ENCODE assay signal across 1 cellular context in the genomic region with DNA sequence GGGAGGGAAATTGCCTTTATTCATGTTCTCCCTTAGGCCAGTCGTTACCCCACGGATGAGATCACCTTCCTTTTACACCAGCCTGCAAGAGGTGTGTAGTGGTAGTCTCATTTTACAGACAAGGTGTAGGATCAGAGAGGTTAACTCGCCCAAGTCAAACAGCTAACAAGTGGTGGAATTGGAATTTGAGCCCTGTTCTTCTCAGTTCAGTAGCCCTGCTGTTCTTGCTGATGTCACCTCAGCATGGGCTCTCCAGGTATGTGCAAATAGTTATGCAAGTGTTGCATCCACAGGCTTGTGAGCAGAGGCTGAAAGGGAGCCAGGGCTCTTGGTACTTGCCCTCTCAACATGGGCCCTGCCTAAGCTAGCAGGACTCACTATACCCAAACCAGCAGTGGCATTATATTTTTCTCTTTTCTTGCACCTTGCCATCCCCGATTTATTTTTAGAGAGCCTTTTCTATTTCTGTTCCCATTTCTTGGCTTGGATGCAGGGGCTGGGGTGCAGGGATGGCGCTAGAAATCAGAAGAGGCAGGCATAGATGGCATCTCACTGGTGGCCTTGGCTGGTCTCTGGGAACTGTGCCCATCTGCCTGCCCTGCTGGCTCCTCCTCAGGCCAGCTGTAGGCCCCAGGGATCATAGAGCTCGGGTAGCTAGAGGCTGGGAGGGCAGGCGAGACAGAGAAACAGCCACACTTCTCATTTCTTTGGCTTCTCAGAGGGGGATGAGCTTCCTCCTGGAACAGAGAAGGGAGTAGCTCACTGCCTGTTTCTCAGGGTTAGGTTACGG.
A peak's percentile ranks its signal among the peaks of the same experiment; 100 is the strongest.
TF ChIP-seq lines count a peak whose summit lies in the region.

No MANE protein-coding gene starts in this region.

TF ChIP-seq in HepG2, 621 proteins besides CTCF, POLR2A, EP300 and RAD21 (continued from another document and continues in another):
- TF ChIP-seq ZNF362 (CRISPR knock-in tag; IDR thresholded peaks at IDR 0.05; ENCODE audit: borderline replicate concordance) (no peak; the same call in 1 of the 2 replicates), DRAP1 (CRISPR knock-in tag; IDR thresholded peaks at IDR 0.05) (peak; percentile 46; the same call in 1 of the 2 replicates), KLF11 (CRISPR knock-in tag; IDR thresholded peaks at IDR 0.05) (peak; percentile 78; the same call in 1 of the 2 replicates), CEBPB (IDR thresholded peaks at IDR 0.05; ENCODE audit: borderline replicate concordance, low read depth, low read length) (peak; percentile 99), MTA1 (CRISPR knock-in tag; IDR thresholded peaks at IDR 0.05; ENCODE audit: borderline replicate concordance) (peak; percentile 87; the same call in 1 of the 2 replicates), ZNF329 (CRISPR knock-in tag; IDR thresholded peaks at IDR 0.05; ENCODE audit: low read depth) (no peak), ESRRA (CRISPR knock-in tag; IDR thresholded peaks at IDR 0.05; ENCODE audit: low read depth) (peak; percentile 67; the same call in 1 of the 2 replicates), SP140L (CRISPR knock-in tag; IDR thresholded peaks at IDR 0.05; ENCODE audit: borderline replicate concordance) (no peak), IKZF1 (IDR thresholded peaks at IDR 0.05) (no peak), SALL2 (CRISPR knock-in tag; IDR thresholded peaks at IDR 0.05) (peak; percentile 77; the same call in 1 of the 2 replicates), BHLHE40 (IDR thresholded peaks at IDR 0.05; ENCODE audit: low read length) (no peak), ZNF331 (CRISPR knock-in tag; IDR thresholded peaks at IDR 0.05) (peak; percentile 94), ZNF672 (CRISPR knock-in tag; IDR thresholded peaks at IDR 0.05) (no peak), ZNF101 (CRISPR knock-in tag; IDR thresholded peaks at IDR 0.05; ENCODE audit: borderline replicate concordance, low read depth) (no peak), PHB2 (IDR thresholded peaks at IDR 0.05; ENCODE audit: partially characterized antibody) (no peak), HNRNPUL1 (IDR thresholded peaks at IDR 0.05; ENCODE audit: low read depth, low read length) (no peak), POGK (CRISPR knock-in tag; conservative IDR thresholded peaks at IDR 0.05) (no peak), E2F1 (CRISPR knock-in tag; IDR thresholded peaks at IDR 0.05) (no peak), SIN3A (IDR thresholded peaks at IDR 0.05; ENCODE audit: borderline replicate concordance, low read depth, low read length) (no peak), KLF12 (CRISPR knock-in tag; IDR thresholded peaks at IDR 0.05; ENCODE audit: borderline replicate concordance) (no peak), ZNF282 (IDR thresholded peaks at IDR 0.05; ENCODE audit: partially characterized antibody) (no peak), ZNF430 (CRISPR knock-in tag; IDR thresholded peaks at IDR 0.05) (peak; percentile 62; the same call in 1 of the 2 replicates), SMAD1 (CRISPR knock-in tag; IDR thresholded peaks at IDR 0.05; ENCODE audit: borderline replicate concordance, low read depth) (no peak), AHR (CRISPR knock-in tag; IDR thresholded peaks at IDR 0.05) (no peak), HOXA5 (CRISPR knock-in tag; IDR thresholded peaks at IDR 0.05) (peak; percentile 76; the same call in 1 of the 2 replicates), ZNF251 (CRISPR knock-in tag; IDR thresholded peaks at IDR 0.05) (no peak), ZFP90 (CRISPR knock-in tag; IDR thresholded peaks at IDR 0.05; ENCODE audit: borderline replicate concordance) (no peak), ZNF343 (CRISPR knock-in tag; IDR thresholded peaks at IDR 0.05) (0 out of 2 replicates have a peak, but pooled peaks have one; percentile 60), ZNF841 (CRISPR knock-in tag; IDR thresholded peaks at IDR 0.05; ENCODE audit: borderline replicate concordance) (no peak), PAX8 (CRISPR knock-in tag; IDR thresholded peaks at IDR 0.05; ENCODE audit: borderline replicate concordance) (0 out of 2 replicates have a peak, but pooled peaks have one; percentile 62), CREB1 (IDR thresholded peaks at IDR 0.05) (peak; percentile 48; the same call in 1 of the 2 replicates), CREB1 (CRISPR knock-in tag; IDR thresholded peaks at IDR 0.05) (peak; percentile 59), ZNF552 (CRISPR knock-in tag; IDR thresholded peaks at IDR 0.05; ENCODE audit: borderline replicate concordance) (no peak), ZNF451 (CRISPR knock-in tag; IDR thresholded peaks at IDR 0.05) (no peak), ZNF253 (CRISPR knock-in tag; IDR thresholded peaks at IDR 0.05; ENCODE audit: borderline replicate concordance) (peak; percentile 54; the same call in 1 of the 2 replicates), TFDP2 (CRISPR knock-in tag; IDR thresholded peaks at IDR 0.05) (0 out of 2 replicates have a peak, but pooled peaks have one; percentile 25), HHEX (CRISPR knock-in tag; IDR thresholded peaks at IDR 0.05) (no peak), ZNF709 (CRISPR knock-in tag; IDR thresholded peaks at IDR 0.05) (0 out of 2 replicates have a peak, but pooled peaks have one; percentile 47)
- TF ChIP-seq, protein P1, sequence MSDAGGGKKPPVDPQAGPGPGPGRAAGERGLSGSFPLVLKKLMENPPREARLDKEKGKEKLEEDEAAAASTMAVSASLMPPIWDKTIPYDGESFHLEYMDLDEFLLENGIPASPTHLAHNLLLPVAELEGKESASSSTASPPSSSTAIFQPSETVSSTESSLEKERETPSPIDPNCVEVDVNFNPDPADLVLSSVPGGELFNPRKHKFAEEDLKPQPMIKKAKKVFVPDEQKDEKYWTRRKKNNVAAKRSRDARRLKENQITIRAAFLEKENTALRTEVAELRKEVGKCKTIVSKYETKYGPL (CRISPR knock-in tag; IDR thresholded peaks at IDR 0.05) = peak; percentile 99
- TF ChIP-seq, protein P2, sequence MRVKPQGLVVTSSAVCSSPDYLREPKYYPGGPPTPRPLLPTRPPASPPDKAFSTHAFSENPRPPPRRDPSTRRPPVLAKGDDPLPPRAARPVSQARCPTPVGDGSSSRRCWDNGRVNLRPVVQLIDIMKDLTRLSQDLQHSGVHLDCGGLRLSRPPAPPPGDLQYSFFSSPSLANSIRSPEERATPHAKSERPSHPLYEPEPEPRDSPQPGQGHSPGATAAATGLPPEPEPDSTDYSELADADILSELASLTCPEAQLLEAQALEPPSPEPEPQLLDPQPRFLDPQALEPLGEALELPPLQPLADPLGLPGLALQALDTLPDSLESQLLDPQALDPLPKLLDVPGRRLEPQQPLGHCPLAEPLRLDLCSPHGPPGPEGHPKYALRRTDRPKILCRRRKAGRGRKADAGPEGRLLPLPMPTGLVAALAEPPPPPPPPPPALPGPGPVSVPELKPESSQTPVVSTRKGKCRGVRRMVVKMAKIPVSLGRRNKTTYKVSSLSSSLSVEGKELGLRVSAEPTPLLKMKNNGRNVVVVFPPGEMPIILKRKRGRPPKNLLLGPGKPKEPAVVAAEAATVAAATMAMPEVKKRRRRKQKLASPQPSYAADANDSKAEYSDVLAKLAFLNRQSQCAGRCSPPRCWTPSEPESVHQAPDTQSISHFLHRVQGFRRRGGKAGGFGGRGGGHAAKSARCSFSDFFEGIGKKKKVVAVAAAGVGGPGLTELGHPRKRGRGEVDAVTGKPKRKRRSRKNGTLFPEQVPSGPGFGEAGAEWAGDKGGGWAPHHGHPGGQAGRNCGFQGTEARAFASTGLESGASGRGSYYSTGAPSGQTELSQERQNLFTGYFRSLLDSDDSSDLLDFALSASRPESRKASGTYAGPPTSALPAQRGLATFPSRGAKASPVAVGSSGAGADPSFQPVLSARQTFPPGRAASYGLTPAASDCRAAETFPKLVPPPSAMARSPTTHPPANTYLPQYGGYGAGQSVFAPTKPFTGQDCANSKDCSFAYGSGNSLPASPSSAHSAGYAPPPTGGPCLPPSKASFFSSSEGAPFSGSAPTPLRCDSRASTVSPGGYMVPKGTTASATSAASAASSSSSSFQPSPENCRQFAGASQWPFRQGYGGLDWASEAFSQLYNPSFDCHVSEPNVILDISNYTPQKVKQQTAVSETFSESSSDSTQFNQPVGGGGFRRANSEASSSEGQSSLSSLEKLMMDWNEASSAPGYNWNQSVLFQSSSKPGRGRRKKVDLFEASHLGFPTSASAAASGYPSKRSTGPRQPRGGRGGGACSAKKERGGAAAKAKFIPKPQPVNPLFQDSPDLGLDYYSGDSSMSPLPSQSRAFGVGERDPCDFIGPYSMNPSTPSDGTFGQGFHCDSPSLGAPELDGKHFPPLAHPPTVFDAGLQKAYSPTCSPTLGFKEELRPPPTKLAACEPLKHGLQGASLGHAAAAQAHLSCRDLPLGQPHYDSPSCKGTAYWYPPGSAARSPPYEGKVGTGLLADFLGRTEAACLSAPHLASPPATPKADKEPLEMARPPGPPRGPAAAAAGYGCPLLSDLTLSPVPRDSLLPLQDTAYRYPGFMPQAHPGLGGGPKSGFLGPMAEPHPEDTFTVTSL (CRISPR knock-in tag; IDR thresholded peaks at IDR 0.05; ENCODE audit: borderline replicate concordance) = no peak
- TF ChIP-seq, protein P3, sequence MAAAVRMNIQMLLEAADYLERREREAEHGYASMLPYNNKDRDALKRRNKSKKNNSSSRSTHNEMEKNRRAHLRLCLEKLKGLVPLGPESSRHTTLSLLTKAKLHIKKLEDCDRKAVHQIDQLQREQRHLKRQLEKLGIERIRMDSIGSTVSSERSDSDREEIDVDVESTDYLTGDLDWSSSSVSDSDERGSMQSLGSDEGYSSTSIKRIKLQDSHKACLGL (CRISPR knock-in tag; IDR thresholded peaks at IDR 0.05) = no peak
